Comparison of ENCODE assay signal across 23 cellular contexts in genomic region chr2:16397681-16398475, GRCh38.
"Had no signal": no experiment of that assay in that cellular context is flagged by ENCODE, and none has a peak within 500 bp of the region (broad histone marks: within the 10 kb centered on the region; RNA-seq: fewer than 3 reads in every experiment).

No MANE protein-coding gene starts in this region.

- H3K4me1 ChIP-seq: foreskin keratinocyte, gastroesophageal sphincter, left lung, lower lobe of right lung had no signal

- H3K79me2 ChIP-seq: hepatocyte had no signal

- H3K27ac ChIP-seq: coronary artery, dorsolateral prefrontal cortex, esophagus muscularis mucosa, foreskin keratinocyte, gastroesophageal sphincter, heart left ventricle, hepatocyte, left lung, lower lobe of right lung had no signal

- ATAC-seq: foreskin keratinocyte; gastroesophageal sphincter; heart left ventricle; left cardiac atrium; left lung; left ventricle myocardium superior; lower lobe of right lung; mucosa of descending colon; naive thymus-derived CD8-positive, alpha-beta T cell had no signal

- H3K36me3 ChIP-seq: esophagus muscularis mucosa, gastroesophageal sphincter, heart left ventricle, left lung, lower lobe of right lung had no signal

- H2AFZ ChIP-seq: hepatocyte had no signal

- H3K27me3 ChIP-seq: esophagus muscularis mucosa, foreskin keratinocyte, gastroesophageal sphincter, heart left ventricle, hepatocyte, left lung had no signal

- DNase-seq: dermis blood vessel endothelial cell; dorsolateral prefrontal cortex; effector CD4-positive, alpha-beta T cell; effector memory CD4-positive, alpha-beta T cell; foreskin keratinocyte; heart left ventricle; hypothalamus; left cardiac atrium; left lung; left ventricle myocardium superior; lower lobe of right lung; mesenchymal stem cell; mucosa of descending colon; naive B cell; naive thymus-derived CD8-positive, alpha-beta T cell had no signal

- H3K9me3 ChIP-seq: esophagus muscularis mucosa, gastroesophageal sphincter, heart left ventricle, left lung, lower lobe of right lung, mucosa of descending colon had no signal

- FAIRE-seq: endothelial cell of umbilical vein, frontal cortex, islet of Langerhans, keratinocyte had no signal

- H3K4me2 ChIP-seq: hepatocyte had no signal

- H3K4me3 ChIP-seq: coronary artery, dorsolateral prefrontal cortex, esophagus muscularis mucosa, gastroesophageal sphincter, heart left ventricle, hepatocyte, left lung, lower lobe of right lung, mucosa of descending colon had no signal
